16 cellular contexts compared by ENCODE assay signal in genomic region chr17:68910789-68911431, GRCh38. TPM values are rescaled to one million over a fixed set of nuclear protein-coding genes. Genes with fewer than 3 reads are reported as not detected.
DNase-seq lines count a peak whose midpoint lies in the region; ATAC-seq, FAIRE-seq and TF ChIP-seq lines count a peak whose summit lies in the region.
"Had no signal": no experiment of that assay in that cellular context is flagged by ENCODE, and none has a peak within 500 bp of the region (broad histone marks: within the 10 kb centered on the region; RNA-seq: fewer than 3 reads in every experiment).

No MANE protein-coding gene starts in this region.

- no peak for TF ChIP-seq POLR2A in uterus (IDR thresholded peaks at IDR 0.05)

- ATAC-seq in Right ventricle myocardium superior (ENCODE audit: poor library complexity): no peak
- ATAC-seq in Right ventricle myocardium inferior: no peak
- peak; percentile 33 for ATAC-seq in sciatic nerve

- no peak for FAIRE-seq in kidney (lab: Jason Lieb, UNC)
- FAIRE-seq: A204.1, astrocyte, islet of Langerhans, pancreas had no signal

- no peak overlapping the region for H3K27ac ChIP-seq in kidney (ENCODE audit: low read depth in 2 of 2, low read length in 2 of 2)
- peak overlapping the region; percentile 67 to 85 for H3K27ac ChIP-seq in uterus
- H3K27ac ChIP-seq: pancreas had no signal

- no peaks in the 10 kb centered on the region for H3K27me3 ChIP-seq in uterus
- H3K27me3 ChIP-seq: pancreas had no signal

- H3K4me3 ChIP-seq in kidney (ENCODE audit: low read length in 2 of 2): no peak overlapping the region
- no peak overlapping the region for H3K4me3 ChIP-seq in uterus
- H3K4me3 ChIP-seq: pancreas had no signal

- H3K36me3 ChIP-seq in kidney (ENCODE audit: control insufficient read depth in 1 of 2, insufficient read depth in 2 of 2, low read length in 2 of 2) (no peaks in the 10 kb centered on the region), uterus (no peaks in the 10 kb centered on the region)
- H3K36me3 ChIP-seq: pancreas had no signal

- H3K9me3 ChIP-seq in kidney (ENCODE audit: control insufficient read depth in 1 of 2, low read length in 2 of 2) (peaks cover 0 to 3% of the 10 kb centered on the region in 2 donors), uterus (no peaks in the 10 kb centered on the region)
- H3K9me3 ChIP-seq: pancreas had no signal

- no peak for TF ChIP-seq CTCF in kidney (IDR thresholded peaks at IDR 0.05; ENCODE audit: borderline replicate concordance, extremely low read depth, insufficient read depth)
- TF ChIP-seq CTCF in uterus (IDR thresholded peaks at IDR 0.05): no peak

- intact Hi-C loops in Right ventricle myocardium superior (cut with DNase I): no loop called here
- intact Hi-C loops in Right ventricle myocardium inferior (cut with DNase I): loop anchor here (5.0 kb wide), 1 partner anchor 134 kb away; no protein-coding TSS in a partner anchor
- intact Hi-C loops in kidney (cut with DNase I): no loop called here
- intact Hi-C loops in sciatic nerve (cut with DNase I): no loop called here
- intact Hi-C loops in uterus (cut with DNase I; ENCODE audit: low total_unique reads): no loop called here

- DNase-seq in Right ventricle myocardium superior: peak; percentile 38
- DNase-seq in Right ventricle myocardium inferior (ENCODE audit: missing footprints): no peak
- peak; percentile 39 for DNase-seq in kidney
- no peak for DNase-seq in sciatic nerve (ENCODE audit: low spot score)
- DNase-seq in uterus: no peak
- DNase-seq in SW 1271 (lab: John Stamatoyannopoulos, UW): no peak
- DNase-seq in NCI-H1105 treated with DMSO at 0.1 percent for 48 hours (lab: John Stamatoyannopoulos, UW): no peak
- no peak for DNase-seq in DMS114 treated with DMSO at 0.1 percent for 48 hours (lab: John Stamatoyannopoulos, UW; ENCODE audit: unreplicated experiment)
- DNase-seq: activated CD4-positive, alpha-beta T cell treated with anti-CD3 and anti-CD28 coated beads for 48 hours; activated CD8-positive, alpha-beta memory T cell treated with anti-CD3 and anti-CD28 coated beads, Interleukin-2, amount 50 U/mL, for 48 hours; activated gamma-delta T cell treated with Interleukin-2 at 50 U/mL for 16 hours; stimulated activated CD4-positive, alpha-beta T cell treated with anti-CD3 and anti-CD28 coated beads, Interleukin-12 subunit alpha, Interleukin-12 subunit beta, amount 100 ng/mL, for 4 hours had no signal

- no peak overlapping the region for H3K9ac ChIP-seq in kidney (ENCODE audit: low read length in 2 of 2)

- H3K4me1 ChIP-seq in kidney (ENCODE audit: control insufficient read depth in 1 of 2, insufficient read depth in 1 of 2, low read depth in 1 of 2, low read length in 2 of 2): peaks cover 0 to 6% of the 10 kb centered on the region in 2 donors
- peaks cover 5% of the 10 kb centered on the region in 2 donors for H3K4me1 ChIP-seq in uterus
- H3K4me1 ChIP-seq: pancreas had no signal

RNA-seq across cellular contexts. Expression of gene ABCA8, which starts 44.3 kb away (rescaled TPM):
- total RNA-seq in Right ventricle myocardium superior (52.9 TPM), Right ventricle myocardium inferior (60.3 TPM), kidney (9.4 TPM), sciatic nerve (383 TPM), uterus (10 to 100 TPM; 30.0 to 68.5 (median 42.8) TPM)
- 3.7 TPM for polyA plus RNA-seq in kidney (ENCODE audit: insufficient read depth, low read depth, low replicate concordance)
- total RNA-seq: astrocyte had no signal

Comparison
In these comparisons a context has a peak if more than half of its experiments do, and no peak if none do; other contexts are left out.
1. DNase-seq: peak in Right ventricle myocardium superior (single experiment) and kidney (single experiment); none in Right ventricle myocardium inferior (single experiment), sciatic nerve (single experiment), uterus (0 of 2), SW 1271 (0 of 2), NCI-H1105 treated with DMSO at 0.1 percent for 48 hours (single experiment) and DMS114 treated with DMSO at 0.1 percent for 48 hours (single experiment).
2. H3K27ac ChIP-seq: peak in uterus (2 of 2); none in kidney (0 of 2).